ENCODE assay signal across 25 cellular contexts in genomic region chr20:35433337-35433736, GRCh38. TPM values are rescaled to one million over a fixed set of nuclear protein-coding genes. Genes with fewer than 3 reads are reported as not detected.
"Had no signal": no experiment of that assay in that cellular context is flagged by ENCODE, and none has a peak within 500 bp of the region (broad histone marks: within the 10 kb centered on the region; RNA-seq: fewer than 3 reads in every experiment).

No MANE protein-coding gene starts in this region.

- H3K9me3 ChIP-seq: gastrocnemius medialis, psoas muscle, spleen, thoracic aorta, tibial nerve, upper lobe of left lung, uterus had no signal

- H3K4me1 Mint-ChIP-seq: natural killer cell; neural crest cell; stimulated activated memory B cell treated with anti-CD40 and anti-IgM and Interleukin-4, amounts not matched to agents 10 μg/mL and 1 μg/mL and 100 μg/mL, for 72 hours had no signal

- H3K27ac ChIP-seq: gastrocnemius medialis, psoas muscle, skin epidermis, spleen, thoracic aorta, uterus had no signal

- H3K4me1 ChIP-seq: psoas muscle, spleen had no signal

- H3K27me3 Mint-ChIP-seq: effector memory CD8-positive, alpha-beta T cell; stimulated activated memory B cell treated with anti-CD40 and anti-IgM and Interleukin-4, amounts not matched to agents 10 μg/mL and 1 μg/mL and 100 μg/mL, for 72 hours; stimulated activated naive CD8-positive, alpha-beta T cell treated with anti-CD3 and anti-CD28 coated beads, Interleukin-15, Interleukin-2, amounts not matched to agents 100 ng/mL and 50 ng/mL, for 24 hours had no signal

- H3K9me3 Mint-ChIP-seq: effector memory CD8-positive, alpha-beta T cell; memory B cell; natural killer cell; neural crest cell; stimulated activated memory B cell treated with anti-CD40 and anti-IgM and Interleukin-4, amounts not matched to agents 10 μg/mL and 1 μg/mL and 100 μg/mL, for 72 hours; stimulated activated naive CD8-positive, alpha-beta T cell treated with anti-CD3 and anti-CD28 coated beads, Interleukin-15, Interleukin-2, amounts not matched to agents 100 ng/mL and 50 ng/mL, for 24 hours had no signal

- H3K36me3 Mint-ChIP-seq: memory B cell; natural killer cell; stimulated activated memory B cell treated with anti-CD40 and anti-IgM and Interleukin-4, amounts not matched to agents 10 μg/mL and 1 μg/mL and 100 μg/mL, for 72 hours had no signal

- H3K27me3 ChIP-seq: gastrocnemius medialis, spleen, tibial nerve, upper lobe of left lung, uterus had no signal

- ATAC-seq: effector memory CD8-positive, alpha-beta T cell; gastrocnemius medialis; left lobe of liver; natural killer cell; psoas muscle; right cardiac atrium; stimulated activated memory B cell treated with anti-CD40 and anti-IgM and Interleukin-4, amounts not matched to agents 10 μg/mL and 1 μg/mL and 100 μg/mL, for 72 hours had no signal

- H3K4me3 Mint-ChIP-seq: effector memory CD8-positive, alpha-beta T cell; memory B cell; natural killer cell; neural crest cell; stimulated activated memory B cell treated with anti-CD40 and anti-IgM and Interleukin-4, amounts not matched to agents 10 μg/mL and 1 μg/mL and 100 μg/mL, for 72 hours; stimulated activated naive CD8-positive, alpha-beta T cell treated with anti-CD3 and anti-CD28 coated beads, Interleukin-15, Interleukin-2, amounts not matched to agents 100 ng/mL and 50 ng/mL, for 24 hours had no signal

- H3K36me3 ChIP-seq: gastrocnemius medialis, spleen, thoracic aorta, tibial nerve, upper lobe of left lung, uterus had no signal

- H3K27ac Mint-ChIP-seq: effector memory CD8-positive, alpha-beta T cell; memory B cell; natural killer cell; stimulated activated memory B cell treated with anti-CD40 and anti-IgM and Interleukin-4, amounts not matched to agents 10 μg/mL and 1 μg/mL and 100 μg/mL, for 72 hours; stimulated activated naive CD8-positive, alpha-beta T cell treated with anti-CD3 and anti-CD28 coated beads, Interleukin-15, Interleukin-2, amounts not matched to agents 100 ng/mL and 50 ng/mL, for 24 hours had no signal

- DNase-seq: cortex of kidney; effector memory CD8-positive, alpha-beta T cell; foreskin fibroblast; gastrocnemius medialis; head of caudate nucleus; natural killer cell; nucleus accumbens; psoas muscle; right cardiac atrium; spleen; stimulated activated CD4-positive, alpha-beta T cell treated with anti-CD3 and anti-CD28 coated beads, Interleukin-4, amount 100 ng/mL, for 4 hours; uterus had no signal

- H3K4me3 ChIP-seq: gastrocnemius medialis, lung, psoas muscle, skin epidermis, spleen, thoracic aorta, tibial nerve, upper lobe of left lung, uterus had no signal

RNA-seq across cellular contexts. Expression of gene GDF5, which starts 4.7 kb away (rescaled TPM):
- total RNA-seq: dermis microvascular lymphatic vessel endothelial cell, gastrocnemius medialis, left lobe of liver, liver, mononuclear cell, natural killer cell, spleen had no signal
- polyA plus RNA-seq: liver had no signal
